22 cellular contexts compared by ENCODE assay signal in genomic region chr7:121744319-121744718, GRCh38.
DNase-seq lines count a peak whose midpoint lies in the region; ATAC-seq and TF ChIP-seq lines count a peak whose summit lies in the region.
"Had no signal": no experiment of that assay in that cellular context is flagged by ENCODE, and none has a peak within 500 bp of the region (broad histone marks: within the 10 kb centered on the region; RNA-seq: fewer than 3 reads in every experiment).

No MANE protein-coding gene starts in this region.

- H3K4me1 Mint-ChIP-seq in stimulated activated memory B cell treated with anti-CD40 and anti-IgM and Interleukin-4, amounts not matched to agents 10 μg/mL and 1 μg/mL and 100 μg/mL, for 72 hours = no peaks in the 10 kb centered on the region
- H3K4me1 Mint-ChIP-seq: activated CD8-positive, alpha-beta memory T cell treated with anti-CD3 and anti-CD28 coated beads, Interleukin-2, amount 10 ng/mL, durations not matched to agents 7 days and 5 days; activated naive CD8-positive, alpha-beta T cell treated with anti-CD3 and anti-CD28 coated beads, Interleukin-2, amount 10 ng/mL, durations not matched to agents 7 days and 5 days; nephron had no signal

- no peaks in the 10 kb centered on the region for H3K36me3 Mint-ChIP-seq in stimulated activated memory B cell treated with anti-CD40 and anti-IgM and Interleukin-4, amounts not matched to agents 10 μg/mL and 1 μg/mL and 100 μg/mL, for 72 hours
- H3K36me3 Mint-ChIP-seq: activated CD8-positive, alpha-beta memory T cell treated with anti-CD3 and anti-CD28 coated beads, Interleukin-2, amount 10 ng/mL, durations not matched to agents 7 days and 5 days; activated naive CD8-positive, alpha-beta T cell treated with anti-CD3 and anti-CD28 coated beads, Interleukin-2, amount 10 ng/mL, durations not matched to agents 7 days and 5 days had no signal

- H3K27ac Mint-ChIP-seq in stimulated activated memory B cell treated with anti-CD40 and anti-IgM and Interleukin-4, amounts not matched to agents 10 μg/mL and 1 μg/mL and 100 μg/mL, for 72 hours = no peak overlapping the region
- H3K27ac Mint-ChIP-seq: activated CD8-positive, alpha-beta memory T cell treated with anti-CD3 and anti-CD28 coated beads, Interleukin-2, amount 10 ng/mL, durations not matched to agents 7 days and 5 days; activated naive CD8-positive, alpha-beta T cell treated with anti-CD3 and anti-CD28 coated beads, Interleukin-2, amount 10 ng/mL, durations not matched to agents 7 days and 5 days; endodermal cell; nephron had no signal

- H3K23ac ChIP-seq in mesendoderm (ENCODE audit: low read length) = no peak overlapping the region

- H2BK5ac ChIP-seq in mesendoderm (ENCODE audit: low read length) = no peak overlapping the region

- H3K4me3 Mint-ChIP-seq in stimulated activated memory B cell treated with anti-CD40 and anti-IgM and Interleukin-4, amounts not matched to agents 10 μg/mL and 1 μg/mL and 100 μg/mL, for 72 hours = no peak overlapping the region
- H3K4me3 Mint-ChIP-seq: activated CD8-positive, alpha-beta memory T cell treated with anti-CD3 and anti-CD28 coated beads, Interleukin-2, amount 10 ng/mL, durations not matched to agents 7 days and 5 days; activated naive CD8-positive, alpha-beta T cell treated with anti-CD3 and anti-CD28 coated beads, Interleukin-2, amount 10 ng/mL, durations not matched to agents 7 days and 5 days; endodermal cell; nephron had no signal

- WGBS in mesendoderm (ENCODE audit: extremely low coverage, insufficient coverage, low lambda C conversion rate) = no CpG with 5 or more reads among the region's 3 CpGs

- H4K8ac ChIP-seq in mesendoderm (ENCODE audit: low read depth, low read length) = no peak overlapping the region

- H3K18ac ChIP-seq in mesendoderm (ENCODE audit: low read length) = no peak overlapping the region

- H3K4me3 ChIP-seq in RWPE2 (ENCODE audit: severe bottlenecking) (no peak overlapping the region), mucosa of descending colon (no peak overlapping the region), mesendoderm (ENCODE audit: low read length) (no peak overlapping the region)
- H3K4me3 ChIP-seq: body of pancreas, prostate gland, skin epidermis had no signal

- H3K4me1 ChIP-seq in RWPE2 (ENCODE audit: insufficient read depth, poor library complexity, severe bottlenecking) = peaks cover 32% of the 10 kb centered on the region
- H3K4me1 ChIP-seq in mucosa of descending colon (ENCODE audit: low read depth) = no peaks in the 10 kb centered on the region
- no peaks in the 10 kb centered on the region for H3K4me1 ChIP-seq in mesendoderm (ENCODE audit: control insufficient read depth, low read depth, low read length)
- H3K4me1 ChIP-seq: body of pancreas, prostate gland had no signal

- no peaks in the 10 kb centered on the region for H3K79me1 ChIP-seq in mesendoderm (ENCODE audit: low read length)

- H2BK15ac ChIP-seq in mesendoderm (replicated peaks; ENCODE audit: low read depth) = no peak overlapping the region

- H3K56ac ChIP-seq in mesendoderm (ENCODE audit: low read length) = no peak overlapping the region

- DNase-seq in RWPE2 (ENCODE audit: low spot score) = no peak
- no peak for DNase-seq in mucosa of descending colon
- DNase-seq in mesendoderm = no peak
- no peak for DNase-seq in DMS79 treated with DMSO at 0.1 percent for 48 hours (lab: John Stamatoyannopoulos, UW)
- DNase-seq in NK-92 (lab: John Stamatoyannopoulos, UW; ENCODE audit: unreplicated experiment) = no peak
- DNase-seq: activated CD8-positive, alpha-beta memory T cell treated with anti-CD3 and anti-CD28 coated beads, Interleukin-2, amount 10 ng/mL, durations not matched to agents 7 days and 5 days; activated naive CD8-positive, alpha-beta T cell treated with anti-CD3 and anti-CD28 coated beads, Interleukin-2, amount 10 ng/mL, durations not matched to agents 7 days and 5 days; body of pancreas; endodermal cell; hypothalamus; kidney glomerular epithelial cell; NCI-H1694 treated with DMSO at 0.1 percent for 48 hours; NCI-H446; stimulated activated CD4-positive, alpha-beta T cell treated with anti-CD3 and anti-CD28 coated beads, Interleukin-4, amount 100 ng/mL, for 24 hours had no signal

- no peak overlapping the region for H3K9ac ChIP-seq in mesendoderm (ENCODE audit: low read length)

- no peak overlapping the region for H3K4me2 ChIP-seq in mesendoderm (ENCODE audit: low read length)

- H3K36me3 ChIP-seq in RWPE2 (ENCODE audit: low read depth) (no peaks in the 10 kb centered on the region), mucosa of descending colon (ENCODE audit: low read depth) (no peaks in the 10 kb centered on the region), mesendoderm (ENCODE audit: control insufficient read depth, insufficient read depth, low read length) (no peaks in the 10 kb centered on the region)
- H3K36me3 ChIP-seq: prostate gland had no signal

- no peaks in the 10 kb centered on the region for H3K9me3 Mint-ChIP-seq in stimulated activated memory B cell treated with anti-CD40 and anti-IgM and Interleukin-4, amounts not matched to agents 10 μg/mL and 1 μg/mL and 100 μg/mL, for 72 hours
- H3K9me3 Mint-ChIP-seq: activated naive CD8-positive, alpha-beta T cell treated with anti-CD3 and anti-CD28 coated beads, Interleukin-2, amount 10 ng/mL, durations not matched to agents 7 days and 5 days; endodermal cell; nephron had no signal

- no peaks in the 10 kb centered on the region for H3K27me3 Mint-ChIP-seq in stimulated activated memory B cell treated with anti-CD40 and anti-IgM and Interleukin-4, amounts not matched to agents 10 μg/mL and 1 μg/mL and 100 μg/mL, for 72 hours
- H3K27me3 Mint-ChIP-seq: activated CD8-positive, alpha-beta memory T cell treated with anti-CD3 and anti-CD28 coated beads, Interleukin-2, amount 10 ng/mL, durations not matched to agents 7 days and 5 days; activated naive CD8-positive, alpha-beta T cell treated with anti-CD3 and anti-CD28 coated beads, Interleukin-2, amount 10 ng/mL, durations not matched to agents 7 days and 5 days had no signal

- ATAC-seq in GM21381 (IDR thresholded peaks at IDR 0.05; ENCODE audit: unreplicated experiment) (peak; percentile 60), HG03378 (IDR thresholded peaks at IDR 0.05; ENCODE audit: unreplicated experiment) (peak; percentile 52), RWPE2 (ENCODE audit: low read depth) (peak; percentile 42), mucosa of descending colon (peak; percentile 35)
- no peak for ATAC-seq in stimulated activated memory B cell treated with anti-CD40 and anti-IgM and Interleukin-4, amounts not matched to agents 10 μg/mL and 1 μg/mL and 100 μg/mL, for 72 hours
- ATAC-seq: activated CD8-positive, alpha-beta memory T cell treated with anti-CD3 and anti-CD28 coated beads, Interleukin-2, amount 10 ng/mL, durations not matched to agents 7 days and 5 days; body of pancreas; HepG2; Right ventricle myocardium inferior had no signal

- TF ChIP-seq CTCF in RWPE2 (IDR thresholded peaks at IDR 0.05; ENCODE audit: poor library complexity, severe bottlenecking) (no peak), mucosa of descending colon (IDR thresholded peaks at IDR 0.05) (no peak)

- no peak overlapping the region for H4K5ac ChIP-seq in mesendoderm (ENCODE audit: low read length)

- intact Hi-C loops in mucosa of descending colon (cut with DNase I, micrococcal nuclease) = no loop called here

- H3K27me3 ChIP-seq in RWPE2 (ENCODE audit: insufficient read depth, poor library complexity, severe bottlenecking) (no peaks in the 10 kb centered on the region), mesendoderm (ENCODE audit: insufficient read depth, low read length, poor library complexity) (no peaks in the 10 kb centered on the region)
- H3K27me3 ChIP-seq: body of pancreas had no signal

- no peak overlapping the region for H2BK120ac ChIP-seq in mesendoderm (ENCODE audit: low read depth, low read length)

- no peak overlapping the region for H2AK5ac ChIP-seq in mesendoderm (ENCODE audit: low read length)

- no peaks in the 10 kb centered on the region for H3K79me2 ChIP-seq in mesendoderm (ENCODE audit: control insufficient read depth, insufficient read depth, low read length)

- no peak overlapping the region for H3K4ac ChIP-seq in mesendoderm (ENCODE audit: low read depth, low read length)

- H3K27ac ChIP-seq in RWPE2 (ENCODE audit: poor library complexity, severe bottlenecking) (peak overlapping the region; percentile 22), mesendoderm (ENCODE audit: low read depth, low read length) (no peak overlapping the region)
- H3K27ac ChIP-seq: body of pancreas, prostate gland had no signal

- H3K9me3 ChIP-seq in RWPE2 (ENCODE audit: severe bottlenecking) (no peaks in the 10 kb centered on the region), mucosa of descending colon (no peaks in the 10 kb centered on the region)
- H3K9me3 ChIP-seq: body of pancreas, prostate gland had no signal
